ENCODE assay signal across 11 cellular contexts in the genomic region with DNA sequence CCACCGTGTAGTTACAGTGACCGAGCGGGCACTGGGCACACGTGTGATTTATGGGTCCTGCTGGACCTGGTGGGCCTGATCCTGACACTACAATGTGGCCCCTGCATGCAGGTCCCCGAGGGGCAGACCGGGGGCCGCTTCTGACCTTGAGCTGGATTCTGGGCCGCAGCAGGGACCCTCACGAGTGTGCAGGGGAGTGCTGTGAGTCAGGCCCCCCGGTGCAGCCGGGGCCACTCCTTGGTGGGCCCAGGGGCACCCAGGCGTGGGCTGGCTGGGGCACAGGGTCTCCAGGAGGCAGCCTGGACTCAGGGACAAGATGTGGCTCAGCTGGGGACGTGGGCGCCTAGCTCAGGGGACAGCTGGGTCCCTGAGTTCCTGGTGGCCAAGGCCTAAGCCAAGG.
"Had no signal": no experiment of that assay in that cellular context is flagged by ENCODE, and none has a peak within 500 bp of the region (broad histone marks: within the 10 kb centered on the region; RNA-seq: fewer than 3 reads in every experiment).

No MANE protein-coding gene starts in this region.

- H3K9ac ChIP-seq: GM23248 had no signal

- H3K9me3 ChIP-seq: HAP-1 had no signal

- ATAC-seq: GM23338, HCT116 had no signal

- H3K4me1 ChIP-seq: HAP-1 had no signal

- H3K4me3 ChIP-seq: GM23248, GM23338, HAP-1 had no signal

- H3K27ac ChIP-seq: GM23248 had no signal

- H3K4me2 ChIP-seq: GM23338 had no signal

- FAIRE-seq: H1, H54 had no signal

- DNase-seq: GM23248, GOT3, H7, H9, HCEC 1CT, HFFc6 had no signal

- H2AFZ ChIP-seq: GM23248, GM23338 had no signal

- H3K36me3 ChIP-seq: HAP-1 had no signal
